2 cellular contexts compared by ENCODE assay signal in the genomic region with DNA sequence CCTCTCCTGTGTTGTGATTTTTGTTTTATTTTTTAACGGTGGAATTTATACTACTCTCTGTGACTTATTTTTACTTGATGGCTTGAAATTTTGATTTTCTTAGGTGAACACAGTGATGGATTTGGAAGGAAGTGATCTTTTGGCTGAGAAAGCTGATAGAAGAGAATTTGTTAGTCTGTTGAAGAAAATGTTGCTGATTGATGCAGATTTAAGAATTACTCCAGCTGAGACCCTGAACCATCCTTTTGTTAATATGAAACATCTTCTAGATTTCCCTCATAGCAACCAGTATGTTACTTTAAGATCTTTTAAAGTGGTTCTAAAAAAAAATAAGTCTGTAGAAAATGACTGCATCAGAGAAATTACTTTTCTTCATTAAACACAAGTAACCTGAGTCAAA.
A peak's percentile ranks its signal among the peaks of the same experiment; 100 is the strongest.
TF ChIP-seq lines count a peak whose summit lies in the region.

No MANE protein-coding gene starts in this region.

TF ChIP-seq in HepG2, 621 proteins besides CTCF, POLR2A, EP300 and RAD21:
- TF ChIP-seq MXI1 (IDR thresholded peaks at IDR 0.05; ENCODE audit: borderline replicate concordance, low read depth, low read length) (no peak), ZNF343 (CRISPR knock-in tag; IDR thresholded peaks at IDR 0.05) (no peak), HNRNPK (IDR thresholded peaks at IDR 0.05; ENCODE audit: low read depth, low read length, poor library complexity, severe bottlenecking) (no peak), ATF1 (CRISPR knock-in tag; IDR thresholded peaks at IDR 0.05) (no peak), MAFK (conservative IDR thresholded peaks at IDR 0.05 in 1 of 2, IDR thresholded peaks at IDR 0.05 in 1 of 2; ENCODE audit: low read length in 2 of 2) (peak; percentile 14 to 57; a peak in 1 of 4 replicates)
TF ChIP-seq in HepG2: peak in this region for 1.

TF ChIP-seq in IMR-90, 13 proteins besides CTCF, POLR2A, EP300 and RAD21:
- TF ChIP-seq, protein P1, sequence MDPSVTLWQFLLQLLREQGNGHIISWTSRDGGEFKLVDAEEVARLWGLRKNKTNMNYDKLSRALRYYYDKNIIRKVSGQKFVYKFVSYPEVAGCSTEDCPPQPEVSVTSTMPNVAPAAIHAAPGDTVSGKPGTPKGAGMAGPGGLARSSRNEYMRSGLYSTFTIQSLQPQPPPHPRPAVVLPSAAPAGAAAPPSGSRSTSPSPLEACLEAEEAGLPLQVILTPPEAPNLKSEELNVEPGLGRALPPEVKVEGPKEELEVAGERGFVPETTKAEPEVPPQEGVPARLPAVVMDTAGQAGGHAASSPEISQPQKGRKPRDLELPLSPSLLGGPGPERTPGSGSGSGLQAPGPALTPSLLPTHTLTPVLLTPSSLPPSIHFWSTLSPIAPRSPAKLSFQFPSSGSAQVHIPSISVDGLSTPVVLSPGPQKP (IDR thresholded peaks at IDR 0.05; ENCODE audit: borderline replicate concordance, low read depth, low read length): no peak
- TF ChIP-seq MAFK (IDR thresholded peaks at IDR 0.05; ENCODE audit: low read depth, low read length): peak; percentile 25; the same call in 1 of the 2 replicates
